ENCODE assay signal across 1 cellular context in genomic region chr19:45547211-45547770, GRCh38.
TF ChIP-seq lines count a peak whose summit lies in the region.

No MANE protein-coding gene starts in this region.

TF ChIP-seq in HepG2, 621 proteins besides CTCF, POLR2A, EP300 and RAD21 (continues in another document):
- no peak for TF ChIP-seq ZNF34 (CRISPR knock-in tag; IDR thresholded peaks at IDR 0.05; ENCODE audit: borderline replicate concordance)
- TF ChIP-seq ZMYM3 (CRISPR knock-in tag; IDR thresholded peaks at IDR 0.05), result 0 out of 2 replicates have a peak, but pooled peaks have one; percentile 13
- no peak for TF ChIP-seq ZNF790 (CRISPR knock-in tag; IDR thresholded peaks at IDR 0.05; ENCODE audit: borderline replicate concordance)
- TF ChIP-seq ZNF460 (CRISPR knock-in tag; IDR thresholded peaks at IDR 0.05; ENCODE audit: borderline replicate concordance), result no peak
- TF ChIP-seq PHF20 (CRISPR knock-in tag; IDR thresholded peaks at IDR 0.05), result no peak
- no peak for TF ChIP-seq ZNF354B (CRISPR knock-in tag; IDR thresholded peaks at IDR 0.05)
- no peak for TF ChIP-seq STAT5B (CRISPR knock-in tag; IDR thresholded peaks at IDR 0.05)
- TF ChIP-seq MTA3 (CRISPR knock-in tag; IDR thresholded peaks at IDR 0.05), result no peak
- no peak for TF ChIP-seq ZNF674 (CRISPR knock-in tag; IDR thresholded peaks at IDR 0.05; ENCODE audit: low read depth)
- TF ChIP-seq ZNF607 (CRISPR knock-in tag; IDR thresholded peaks at IDR 0.05; ENCODE audit: borderline replicate concordance), result no peak
- TF ChIP-seq HNF1B (CRISPR knock-in tag; IDR thresholded peaks at IDR 0.05), result 0 out of 2 replicates have a peak, but pooled peaks have one; percentile 38
- no peak for TF ChIP-seq ZNF501 (CRISPR knock-in tag; IDR thresholded peaks at IDR 0.05)
- TF ChIP-seq, protein P1, sequence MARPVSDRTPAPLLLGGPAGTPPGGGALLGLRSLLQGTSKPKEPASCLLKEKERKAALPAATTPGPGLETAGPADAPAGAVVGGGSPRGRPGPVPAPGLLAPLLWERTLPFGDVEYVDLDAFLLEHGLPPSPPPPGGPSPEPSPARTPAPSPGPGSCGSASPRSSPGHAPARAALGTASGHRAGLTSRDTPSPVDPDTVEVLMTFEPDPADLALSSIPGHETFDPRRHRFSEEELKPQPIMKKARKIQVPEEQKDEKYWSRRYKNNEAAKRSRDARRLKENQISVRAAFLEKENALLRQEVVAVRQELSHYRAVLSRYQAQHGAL (CRISPR knock-in tag; IDR thresholded peaks at IDR 0.05; ENCODE audit: not compliant biosample characterization), result no peak
- TF ChIP-seq, protein P2, sequence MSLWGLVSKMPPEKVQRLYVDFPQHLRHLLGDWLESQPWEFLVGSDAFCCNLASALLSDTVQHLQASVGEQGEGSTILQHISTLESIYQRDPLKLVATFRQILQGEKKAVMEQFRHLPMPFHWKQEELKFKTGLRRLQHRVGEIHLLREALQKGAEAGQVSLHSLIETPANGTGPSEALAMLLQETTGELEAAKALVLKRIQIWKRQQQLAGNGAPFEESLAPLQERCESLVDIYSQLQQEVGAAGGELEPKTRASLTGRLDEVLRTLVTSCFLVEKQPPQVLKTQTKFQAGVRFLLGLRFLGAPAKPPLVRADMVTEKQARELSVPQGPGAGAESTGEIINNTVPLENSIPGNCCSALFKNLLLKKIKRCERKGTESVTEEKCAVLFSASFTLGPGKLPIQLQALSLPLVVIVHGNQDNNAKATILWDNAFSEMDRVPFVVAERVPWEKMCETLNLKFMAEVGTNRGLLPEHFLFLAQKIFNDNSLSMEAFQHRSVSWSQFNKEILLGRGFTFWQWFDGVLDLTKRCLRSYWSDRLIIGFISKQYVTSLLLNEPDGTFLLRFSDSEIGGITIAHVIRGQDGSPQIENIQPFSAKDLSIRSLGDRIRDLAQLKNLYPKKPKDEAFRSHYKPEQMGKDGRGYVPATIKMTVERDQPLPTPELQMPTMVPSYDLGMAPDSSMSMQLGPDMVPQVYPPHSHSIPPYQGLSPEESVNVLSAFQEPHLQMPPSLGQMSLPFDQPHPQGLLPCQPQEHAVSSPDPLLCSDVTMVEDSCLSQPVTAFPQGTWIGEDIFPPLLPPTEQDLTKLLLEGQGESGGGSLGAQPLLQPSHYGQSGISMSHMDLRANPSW (CRISPR knock-in tag; IDR thresholded peaks at IDR 0.05; ENCODE audit: borderline replicate concordance), result no peak
- TF ChIP-seq NR0B2 (CRISPR knock-in tag; IDR thresholded peaks at IDR 0.05), result no peak
- TF ChIP-seq SKI (IDR thresholded peaks at IDR 0.05; ENCODE audit: partially characterized antibody), result no peak
- TF ChIP-seq ZNF431 (CRISPR knock-in tag; IDR thresholded peaks at IDR 0.05; ENCODE audit: borderline replicate concordance, low read depth), result no peak
- TF ChIP-seq TRAFD1 (CRISPR knock-in tag; IDR thresholded peaks at IDR 0.05; ENCODE audit: borderline replicate concordance), result no peak
- TF ChIP-seq RAD51 (IDR thresholded peaks at IDR 0.05; ENCODE audit: borderline replicate concordance), result no peak
- no peak for TF ChIP-seq FOSL2 (CRISPR knock-in tag; IDR thresholded peaks at IDR 0.05)
- no peak for TF ChIP-seq ZBTB7B (CRISPR knock-in tag; IDR thresholded peaks at IDR 0.05)
- no peak for TF ChIP-seq HNRNPUL1 (IDR thresholded peaks at IDR 0.05; ENCODE audit: low read depth, low read length)
- TF ChIP-seq NFRKB (IDR thresholded peaks at IDR 0.05), result no peak
- TF ChIP-seq ZFP90 (CRISPR knock-in tag; IDR thresholded peaks at IDR 0.05; ENCODE audit: borderline replicate concordance), result no peak
- TF ChIP-seq FOXA3 (CRISPR knock-in tag; IDR thresholded peaks at IDR 0.05), result 0 out of 2 replicates have a peak, but pooled peaks have one; percentile 17
- TF ChIP-seq, protein P3, sequence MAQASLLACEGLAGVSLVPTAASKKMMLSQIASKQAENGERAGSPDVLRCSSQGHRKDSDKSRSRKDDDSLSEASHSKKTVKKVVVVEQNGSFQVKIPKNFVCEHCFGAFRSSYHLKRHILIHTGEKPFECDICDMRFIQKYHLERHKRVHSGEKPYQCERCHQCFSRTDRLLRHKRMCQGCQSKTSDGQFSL (CRISPR knock-in tag; IDR thresholded peaks at IDR 0.05), result no peak
- TF ChIP-seq, protein P4, sequence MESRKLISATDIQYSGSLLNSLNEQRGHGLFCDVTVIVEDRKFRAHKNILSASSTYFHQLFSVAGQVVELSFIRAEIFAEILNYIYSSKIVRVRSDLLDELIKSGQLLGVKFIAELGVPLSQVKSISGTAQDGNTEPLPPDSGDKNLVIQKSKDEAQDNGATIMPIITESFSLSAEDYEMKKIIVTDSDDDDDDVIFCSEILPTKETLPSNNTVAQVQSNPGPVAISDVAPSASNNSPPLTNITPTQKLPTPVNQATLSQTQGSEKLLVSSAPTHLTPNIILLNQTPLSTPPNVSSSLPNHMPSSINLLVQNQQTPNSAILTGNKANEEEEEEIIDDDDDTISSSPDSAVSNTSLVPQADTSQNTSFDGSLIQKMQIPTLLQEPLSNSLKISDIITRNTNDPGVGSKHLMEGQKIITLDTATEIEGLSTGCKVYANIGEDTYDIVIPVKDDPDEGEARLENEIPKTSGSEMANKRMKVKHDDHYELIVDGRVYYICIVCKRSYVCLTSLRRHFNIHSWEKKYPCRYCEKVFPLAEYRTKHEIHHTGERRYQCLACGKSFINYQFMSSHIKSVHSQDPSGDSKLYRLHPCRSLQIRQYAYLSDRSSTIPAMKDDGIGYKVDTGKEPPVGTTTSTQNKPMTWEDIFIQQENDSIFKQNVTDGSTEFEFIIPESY (CRISPR knock-in tag; IDR thresholded peaks at IDR 0.05), result peak; percentile 54; the same call in 1 of the 2 replicates
- no peak for TF ChIP-seq GTF2F1 (IDR thresholded peaks at IDR 0.05; ENCODE audit: low read length)
- TF ChIP-seq HMGA1 (CRISPR knock-in tag; conservative IDR thresholded peaks at IDR 0.05), result no peak
- TF ChIP-seq, protein P5, sequence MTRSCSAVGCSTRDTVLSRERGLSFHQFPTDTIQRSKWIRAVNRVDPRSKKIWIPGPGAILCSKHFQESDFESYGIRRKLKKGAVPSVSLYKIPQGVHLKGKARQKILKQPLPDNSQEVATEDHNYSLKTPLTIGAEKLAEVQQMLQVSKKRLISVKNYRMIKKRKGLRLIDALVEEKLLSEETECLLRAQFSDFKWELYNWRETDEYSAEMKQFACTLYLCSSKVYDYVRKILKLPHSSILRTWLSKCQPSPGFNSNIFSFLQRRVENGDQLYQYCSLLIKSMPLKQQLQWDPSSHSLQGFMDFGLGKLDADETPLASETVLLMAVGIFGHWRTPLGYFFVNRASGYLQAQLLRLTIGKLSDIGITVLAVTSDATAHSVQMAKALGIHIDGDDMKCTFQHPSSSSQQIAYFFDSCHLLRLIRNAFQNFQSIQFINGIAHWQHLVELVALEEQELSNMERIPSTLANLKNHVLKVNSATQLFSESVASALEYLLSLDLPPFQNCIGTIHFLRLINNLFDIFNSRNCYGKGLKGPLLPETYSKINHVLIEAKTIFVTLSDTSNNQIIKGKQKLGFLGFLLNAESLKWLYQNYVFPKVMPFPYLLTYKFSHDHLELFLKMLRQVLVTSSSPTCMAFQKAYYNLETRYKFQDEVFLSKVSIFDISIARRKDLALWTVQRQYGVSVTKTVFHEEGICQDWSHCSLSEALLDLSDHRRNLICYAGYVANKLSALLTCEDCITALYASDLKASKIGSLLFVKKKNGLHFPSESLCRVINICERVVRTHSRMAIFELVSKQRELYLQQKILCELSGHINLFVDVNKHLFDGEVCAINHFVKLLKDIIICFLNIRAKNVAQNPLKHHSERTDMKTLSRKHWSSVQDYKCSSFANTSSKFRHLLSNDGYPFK (CRISPR knock-in tag; IDR thresholded peaks at IDR 0.05; ENCODE audit: borderline replicate concordance), result no peak
- TF ChIP-seq ZNF318 (CRISPR knock-in tag; IDR thresholded peaks at IDR 0.05), result no peak
- TF ChIP-seq PAF1 (CRISPR knock-in tag; IDR thresholded peaks at IDR 0.05), result no peak
- no peak for TF ChIP-seq ZNF160 (CRISPR knock-in tag; IDR thresholded peaks at IDR 0.05)
- TF ChIP-seq HMG20B (CRISPR knock-in tag; conservative IDR thresholded peaks at IDR 0.05), result no peak
- TF ChIP-seq, protein P6, sequence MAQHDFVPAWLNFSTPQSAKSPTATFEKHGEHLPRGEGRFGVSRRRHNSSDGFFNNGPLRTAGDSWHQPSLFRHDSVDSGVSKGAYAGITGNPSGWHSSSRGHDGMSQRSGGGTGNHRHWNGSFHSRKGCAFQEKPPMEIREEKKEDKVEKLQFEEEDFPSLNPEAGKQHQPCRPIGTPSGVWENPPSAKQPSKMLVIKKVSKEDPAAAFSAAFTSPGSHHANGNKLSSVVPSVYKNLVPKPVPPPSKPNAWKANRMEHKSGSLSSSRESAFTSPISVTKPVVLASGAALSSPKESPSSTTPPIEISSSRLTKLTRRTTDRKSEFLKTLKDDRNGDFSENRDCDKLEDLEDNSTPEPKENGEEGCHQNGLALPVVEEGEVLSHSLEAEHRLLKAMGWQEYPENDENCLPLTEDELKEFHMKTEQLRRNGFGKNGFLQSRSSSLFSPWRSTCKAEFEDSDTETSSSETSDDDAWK (CRISPR knock-in tag; IDR thresholded peaks at IDR 0.05), result no peak
- no peak for TF ChIP-seq ZZZ3 (CRISPR knock-in tag; IDR thresholded peaks at IDR 0.05; ENCODE audit: borderline replicate concordance)
- TF ChIP-seq, protein P7, sequence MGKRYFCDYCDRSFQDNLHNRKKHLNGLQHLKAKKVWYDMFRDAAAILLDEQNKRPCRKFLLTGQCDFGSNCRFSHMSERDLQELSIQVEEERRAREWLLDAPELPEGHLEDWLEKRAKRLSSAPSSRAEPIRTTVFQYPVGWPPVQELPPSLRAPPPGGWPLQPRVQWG (CRISPR knock-in tag; IDR thresholded peaks at IDR 0.05; ENCODE audit: borderline replicate concordance, low read depth), result no peak
